Comparison of ENCODE assay signal across 8 cellular contexts in the genomic region with DNA sequence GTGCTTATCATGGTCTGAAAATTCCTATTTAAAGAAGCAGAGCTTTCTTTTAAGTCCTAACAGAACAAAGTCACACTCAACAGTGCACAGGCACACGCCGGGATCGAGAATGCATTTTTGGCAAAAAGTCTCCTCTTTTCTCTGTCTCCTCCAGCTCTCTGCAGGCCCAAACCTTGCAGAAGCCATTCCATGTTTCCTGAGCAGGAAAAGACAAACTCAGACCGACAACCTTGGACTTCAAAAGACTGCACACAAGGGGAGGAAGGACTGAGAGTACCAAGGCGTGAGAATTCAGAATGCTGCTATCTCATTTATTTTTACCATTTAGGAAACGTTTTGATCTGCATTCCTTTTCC.
DNase-seq lines count a peak whose midpoint lies in the region; ATAC-seq and TF ChIP-seq lines count a peak whose summit lies in the region.

No MANE protein-coding gene starts in this region.

- H3K4me1 Mint-ChIP-seq in natural killer cell treated with Interleukin-12 subunit alpha and Interleukin-12 subunit beta and Interleukin-15 and Interleukin-18, amount 100 ng/mL, for 72 hours (ENCODE audit: low read depth in 2 of 2): peaks cover 29 to 48% of the 10 kb centered on the region in 2 donors

- peak overlapping the region; percentile 85 for H3K4me3 Mint-ChIP-seq in natural killer cell treated with Interleukin-12 subunit alpha and Interleukin-12 subunit beta and Interleukin-15 and Interleukin-18, amount 100 ng/mL, for 72 hours

- peak overlapping the region; percentile 88 to 95 for H3K9ac ChIP-seq in colonic mucosa (ENCODE audit: low read depth in 2 of 2, low read length in 2 of 2)

- H3K27me3 ChIP-seq in colonic mucosa: no peaks in the 10 kb centered on the region

- no peaks in the 10 kb centered on the region for H3K9me3 ChIP-seq in colonic mucosa

- intact Hi-C loops in colonic mucosa (cut with DNase I): loop anchor here (2.0 to 10.0 kb wide), 3 partner anchors 43 to 943 kb away; no protein-coding TSS in a partner anchor

- DNase-seq in Ammon's horn (ENCODE audit: low spot score) (peak; percentile 37), LNCaP clone FGC (ENCODE audit: low read depth) (no peak), colonic mucosa (no peak), NCI-H187 (lab: John Stamatoyannopoulos, UW) (no peak)
- DNase-seq in natural killer cell treated with Interleukin-12 subunit alpha and Interleukin-12 subunit beta and Interleukin-15 and Interleukin-18, amount 100 ng/mL, for 72 hours (ENCODE audit: low spot score): no peak
- DNase-seq in stimulated activated CD4-positive, alpha-beta T cell treated with anti-CD3 and anti-CD28 coated beads, Interleukin-4, amount 100 ng/mL, for 4 hours: no peak
- no peak for DNase-seq in stimulated activated CD8-positive, alpha-beta memory T cell treated with anti-CD3 and anti-CD28 coated beads, Interleukin-4, amount 100 ng/mL, for 48 hours

- TF ChIP-seq CTCF in LNCaP clone FGC (IDR thresholded peaks at IDR 0.05; ENCODE audit: control insufficient read depth, extremely low read depth, insufficient read depth) (no peak), colonic mucosa (IDR thresholded peaks at IDR 0.05) (no peak)

- peak overlapping the region; percentile 100 for H3K27ac ChIP-seq in colonic mucosa

- H3K36me3 ChIP-seq in colonic mucosa: no peaks in the 10 kb centered on the region

- ATAC-seq in natural killer cell treated with Interleukin-12 subunit alpha and Interleukin-12 subunit beta and Interleukin-15 and Interleukin-18, amount 100 ng/mL, for 72 hours: no peak
- ATAC-seq in GM18909 (IDR thresholded peaks at IDR 0.05; ENCODE audit: poor library complexity, unreplicated experiment): no peak

- peaks cover 0 to 10% of the 10 kb centered on the region in 2 donors for H3K27me3 Mint-ChIP-seq in natural killer cell treated with Interleukin-12 subunit alpha and Interleukin-12 subunit beta and Interleukin-15 and Interleukin-18, amount 100 ng/mL, for 72 hours

- H3K36me3 Mint-ChIP-seq in natural killer cell treated with Interleukin-12 subunit alpha and Interleukin-12 subunit beta and Interleukin-15 and Interleukin-18, amount 100 ng/mL, for 72 hours: no peaks in the 10 kb centered on the region

- H3K4me3 ChIP-seq in LNCaP clone FGC (ENCODE audit: low read depth, low read length) (peak overlapping the region; percentile 65), colonic mucosa (peak overlapping the region; percentile 61)

- H3K9me3 Mint-ChIP-seq in natural killer cell treated with Interleukin-12 subunit alpha and Interleukin-12 subunit beta and Interleukin-15 and Interleukin-18, amount 100 ng/mL, for 72 hours: no peaks in the 10 kb centered on the region

- H3K27ac Mint-ChIP-seq in natural killer cell treated with Interleukin-12 subunit alpha and Interleukin-12 subunit beta and Interleukin-15 and Interleukin-18, amount 100 ng/mL, for 72 hours: peak overlapping the region; percentile 91

- peaks cover 8% of the 10 kb centered on the region for H3K4me1 ChIP-seq in colonic mucosa
